20 cellular contexts compared by ENCODE assay signal in the genomic region with DNA sequence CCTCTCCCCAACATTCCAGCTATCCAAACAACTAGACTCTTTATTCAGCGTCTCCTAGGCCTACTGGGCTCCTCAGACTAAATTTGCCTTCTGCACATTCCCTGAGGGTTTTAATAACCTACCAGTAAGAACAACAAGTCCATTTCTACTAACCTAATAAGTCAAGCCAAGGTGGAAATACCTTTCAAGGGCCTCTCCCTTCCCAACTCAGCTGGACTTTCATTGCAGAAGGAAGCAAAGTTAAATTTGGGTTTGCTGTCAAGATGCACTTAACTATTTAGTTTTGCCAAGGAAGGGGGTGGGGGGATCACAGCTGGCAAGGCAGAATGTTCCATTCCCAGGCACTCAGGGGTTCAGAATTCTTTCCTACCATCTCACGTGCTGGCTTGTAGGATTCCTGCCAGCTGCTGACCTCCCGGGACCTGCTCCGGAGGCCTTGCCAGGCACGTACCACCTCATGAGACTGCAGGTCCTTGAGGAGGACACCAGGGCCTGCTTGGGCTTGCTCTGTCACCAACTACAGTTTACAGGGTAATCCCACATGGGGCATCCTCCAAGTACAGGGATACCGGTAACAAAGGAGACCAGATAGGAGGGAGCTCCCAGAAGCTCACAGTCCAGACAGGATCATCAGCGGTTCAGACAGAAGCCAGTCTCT. TPM values are rescaled to one million over a fixed set of nuclear protein-coding genes. Genes with fewer than 3 reads are reported as not detected.
DNase-seq lines count a peak whose midpoint lies in the region; TF ChIP-seq lines count a peak whose summit lies in the region.
"Had no signal": no experiment of that assay in that cellular context is flagged by ENCODE, and none has a peak within 500 bp of the region (broad histone marks: within the 10 kb centered on the region; RNA-seq: fewer than 3 reads in every experiment).

No MANE protein-coding gene starts in this region.

- no peak overlapping the region for H3K23ac ChIP-seq in mesendoderm (ENCODE audit: low read length)

- intact Hi-C loops in MCF 10A (cut with micrococcal nuclease) (no loop called here), mammary epithelial cell (cut with micrococcal nuclease) (no loop called here)

- H2BK5ac ChIP-seq in mesendoderm (ENCODE audit: low read length) = no peak overlapping the region

- dilution Hi-C loops in mammary epithelial cell (cut with HindIII; ENCODE audit: low sequenced_read_pairs) = no loop called here

- no peak overlapping the region for H3K27ac ChIP-seq in mammary epithelial cell (ENCODE audit: insufficient read depth, low read depth, low read length)
- no peak overlapping the region for H3K27ac ChIP-seq in mesendoderm (ENCODE audit: low read depth, low read length)
- H3K27ac ChIP-seq: BLaER1 treated with 17β-estradiol and CSF1 and Interleukin-3, amounts not matched to agents 10 nM and 100 nM; parathyroid adenoma; VCaP had no signal

- in situ Hi-C loops in mammary epithelial cell (cut with MboI; ENCODE audit: low sequenced_read_pairs in 2 of 2) = no loop called here

- H3K9me3 Mint-ChIP-seq in MCF 10A (ENCODE audit: unreplicated experiment) = no peaks in the 10 kb centered on the region
- no peaks in the 10 kb centered on the region for H3K9me3 Mint-ChIP-seq in activated naive CD4-positive, alpha-beta T cell treated with anti-CD3 and anti-CD28 coated beads, Interleukin-2, amount 10 ng/mL, durations not matched to agents 7 days and 5 days
- H3K9me3 Mint-ChIP-seq: activated CD4-positive, alpha-beta memory T cell treated with anti-CD3 and anti-CD28 coated beads, Interleukin-2, amount 10 ng/mL, durations not matched to agents 7 days and 5 days; activated T-cell treated with anti-CD3 and anti-CD28 coated beads, Interleukin-2, amount 50 U/mL, for 72 hours; stimulated activated naive B cell treated with anti-CD40 and anti-IgM and Interleukin-4, amounts not matched to agents 10 μg/mL and 1 μg/mL and 100 μg/mL, for 72 hours had no signal

- no peaks in the 10 kb centered on the region for H3K9me3 ChIP-seq in mammary epithelial cell (replicated peaks; ENCODE audit: insufficient read depth, low read length)
- H3K9me3 ChIP-seq: BLaER1 treated with 17β-estradiol and CSF1 and Interleukin-3, amounts not matched to agents 10 nM and 100 nM had no signal

- H4K8ac ChIP-seq in mesendoderm (ENCODE audit: low read depth, low read length) = no peak overlapping the region

- H3K9ac ChIP-seq in mammary epithelial cell (ENCODE audit: insufficient read depth, low read length) = no peak overlapping the region
- no peak overlapping the region for H3K9ac ChIP-seq in mesendoderm (ENCODE audit: low read length)
- H3K9ac ChIP-seq: BLaER1 treated with 17β-estradiol and CSF1 and Interleukin-3, amounts not matched to agents 10 nM and 100 nM; parathyroid adenoma had no signal

- peaks cover 18% of the 10 kb centered on the region for H3K4me1 Mint-ChIP-seq in MCF 10A (ENCODE audit: insufficient read depth, unreplicated experiment)
- no peaks in the 10 kb centered on the region for H3K4me1 Mint-ChIP-seq in activated naive CD4-positive, alpha-beta T cell treated with anti-CD3 and anti-CD28 coated beads, Interleukin-2, amount 10 ng/mL, durations not matched to agents 7 days and 5 days
- H3K4me1 Mint-ChIP-seq: activated CD4-positive, alpha-beta memory T cell treated with anti-CD3 and anti-CD28 coated beads, Interleukin-2, amount 10 ng/mL, durations not matched to agents 7 days and 5 days had no signal

- no TSS peak for BruUV-seq in MCF 10A (replicated peaks; lab: Mats Ljungman, UMichigan)
- no TSS peak for BruUV-seq in mammary epithelial cell (replicated peaks; lab: Mats Ljungman, UMichigan)

- H3K27me3 Mint-ChIP-seq in MCF 10A (ENCODE audit: insufficient read depth, unreplicated experiment) = no peaks in the 10 kb centered on the region
- H3K27me3 Mint-ChIP-seq in activated naive CD4-positive, alpha-beta T cell treated with anti-CD3 and anti-CD28 coated beads, Interleukin-2, amount 10 ng/mL, durations not matched to agents 7 days and 5 days = peaks cover 38% of the 10 kb centered on the region

- no peak overlapping the region for H3K18ac ChIP-seq in mesendoderm (ENCODE audit: low read length)

- H3K56ac ChIP-seq in mesendoderm (ENCODE audit: low read length) = peak overlapping the region; percentile 28

- H2BK15ac ChIP-seq in mesendoderm (replicated peaks; ENCODE audit: low read depth) = no peak overlapping the region

- H3K4me1 ChIP-seq in mammary epithelial cell (ENCODE audit: insufficient read depth, low read length) (peaks cover 7% of the 10 kb centered on the region), mesendoderm (ENCODE audit: control insufficient read depth, low read depth, low read length) (peaks cover 16% of the 10 kb centered on the region)
- H3K4me1 ChIP-seq: BLaER1 treated with 17β-estradiol and CSF1 and Interleukin-3, amounts not matched to agents 10 nM and 100 nM; parathyroid adenoma had no signal

- H3K4me3 Mint-ChIP-seq in MCF 10A (ENCODE audit: unreplicated experiment) = no peak overlapping the region
- no peak overlapping the region for H3K4me3 Mint-ChIP-seq in activated naive CD4-positive, alpha-beta T cell treated with anti-CD3 and anti-CD28 coated beads, Interleukin-2, amount 10 ng/mL, durations not matched to agents 7 days and 5 days
- H3K4me3 Mint-ChIP-seq: activated CD4-positive, alpha-beta memory T cell treated with anti-CD3 and anti-CD28 coated beads, Interleukin-2, amount 10 ng/mL, durations not matched to agents 7 days and 5 days; activated T-cell treated with anti-CD3 and anti-CD28 coated beads, Interleukin-2, amount 50 U/mL, for 72 hours; stimulated activated naive B cell treated with anti-CD40 and anti-IgM and Interleukin-4, amounts not matched to agents 10 μg/mL and 1 μg/mL and 100 μg/mL, for 72 hours had no signal

- no peak overlapping the region for H2BK120ac ChIP-seq in mesendoderm (ENCODE audit: low read depth, low read length)

- H3K27ac Mint-ChIP-seq in MCF 10A (ENCODE audit: low read depth, unreplicated experiment) = no peak overlapping the region
- no peak overlapping the region for H3K27ac Mint-ChIP-seq in activated naive CD4-positive, alpha-beta T cell treated with anti-CD3 and anti-CD28 coated beads, Interleukin-2, amount 10 ng/mL, durations not matched to agents 7 days and 5 days
- H3K27ac Mint-ChIP-seq: activated CD4-positive, alpha-beta memory T cell treated with anti-CD3 and anti-CD28 coated beads, Interleukin-2, amount 10 ng/mL, durations not matched to agents 7 days and 5 days; activated T-cell treated with anti-CD3 and anti-CD28 coated beads, Interleukin-2, amount 50 U/mL, for 72 hours; stimulated activated naive B cell treated with anti-CD40 and anti-IgM and Interleukin-4, amounts not matched to agents 10 μg/mL and 1 μg/mL and 100 μg/mL, for 72 hours had no signal

- no peaks in the 10 kb centered on the region for H3K36me3 Mint-ChIP-seq in MCF 10A (ENCODE audit: insufficient read depth, unreplicated experiment)
- no peaks in the 10 kb centered on the region for H3K36me3 Mint-ChIP-seq in activated naive CD4-positive, alpha-beta T cell treated with anti-CD3 and anti-CD28 coated beads, Interleukin-2, amount 10 ng/mL, durations not matched to agents 7 days and 5 days
- H3K36me3 Mint-ChIP-seq: stimulated activated naive B cell treated with anti-CD40 and anti-IgM and Interleukin-4, amounts not matched to agents 10 μg/mL and 1 μg/mL and 100 μg/mL, for 72 hours had no signal

- CTCF ChIA-PET in MCF 10A (lab: Yijun Ruan, JAX) (interaction anchor here (0.6 to 6.1 kb wide), 8 partner anchors 18 to 361 kb away, joined by 3 to 58 read pairs (median 4); no protein-coding TSS in a partner anchor), mammary epithelial cell (lab: Charles Lee; ENCODE audit: low non-redundant PET) (interaction anchor here (0.7 kb wide), 1 partner anchor 192 kb away, joined by 3 read pairs; no protein-coding TSS in a partner anchor)
- CTCF ChIA-PET in activated naive CD4-positive, alpha-beta T cell treated with anti-CD3 and anti-CD28 coated beads, Interleukin-2, amount 10 ng/mL, durations not matched to agents 7 days and 5 days (lab: Charles Lee) = interaction anchor here (0.6 to 1.4 kb wide), 3 partner anchors 76 to 226 kb away, joined by 3 to 4 read pairs (median 3); no protein-coding TSS in a partner anchor

- TF ChIP-seq CTCF in MCF 10A (IDR thresholded peaks at IDR 0.05; ENCODE audit: unreplicated experiment) = no peak
- TF ChIP-seq CTCF in mammary epithelial cell (conservative IDR thresholded peaks at IDR 0.05 in 1 of 2, IDR thresholded peaks at IDR 0.05 in 1 of 2; ENCODE audit: extremely low read depth in 1 of 2, insufficient read depth in 1 of 2, low read depth in 1 of 2, low read length in 2 of 2) = no peak

- H3K36me3 ChIP-seq in mammary epithelial cell (ENCODE audit: insufficient read depth, low read length) (no peaks in the 10 kb centered on the region), mesendoderm (ENCODE audit: control insufficient read depth, insufficient read depth, low read length) (no peaks in the 10 kb centered on the region)
- H3K36me3 ChIP-seq: BLaER1 treated with 17β-estradiol and CSF1 and Interleukin-3, amounts not matched to agents 10 nM and 100 nM had no signal

- no peak overlapping the region for H2AFZ ChIP-seq in mammary epithelial cell (ENCODE audit: low read depth, low read length)
- H2AFZ ChIP-seq: parathyroid adenoma had no signal

- H3K4ac ChIP-seq in mesendoderm (ENCODE audit: low read depth, low read length) = no peak overlapping the region

- no peak overlapping the region for H3K4me3 ChIP-seq in mammary epithelial cell (replicated peaks in 1 of 3; ENCODE audit: insufficient read depth in 1 of 3, low read depth in 2 of 3, low read length in 3 of 3)
- no peak overlapping the region for H3K4me3 ChIP-seq in mesendoderm (ENCODE audit: low read length)
- H3K4me3 ChIP-seq: BLaER1 treated with 17β-estradiol and CSF1 and Interleukin-3, amounts not matched to agents 10 nM and 100 nM had no signal

- POLR2A ChIA-PET in MCF 10A (lab: Yijun Ruan, JAX) = interaction anchor here (0.9 to 1.8 kb wide), 6 partner anchors 12 to 116 kb away, joined by 3 to 5 read pairs (median 4); no protein-coding TSS in a partner anchor

- H4K5ac ChIP-seq in mesendoderm (ENCODE audit: low read length) = no peak overlapping the region

- no peaks in the 10 kb centered on the region for H4K20me1 ChIP-seq in mammary epithelial cell (ENCODE audit: insufficient read depth, low read length)
- H4K20me1 ChIP-seq: BLaER1 treated with 17β-estradiol and CSF1 and Interleukin-3, amounts not matched to agents 10 nM and 100 nM had no signal

- H3K27me3 ChIP-seq in mammary epithelial cell (ENCODE audit: insufficient read depth, low read length) (peaks cover 2% of the 10 kb centered on the region), mesendoderm (ENCODE audit: insufficient read depth, low read length, poor library complexity) (no peaks in the 10 kb centered on the region)
- H3K27me3 ChIP-seq: BLaER1 treated with 17β-estradiol and CSF1 and Interleukin-3, amounts not matched to agents 10 nM and 100 nM had no signal

- H3K4me2 ChIP-seq in mammary epithelial cell (ENCODE audit: insufficient read depth, low read depth, low read length) (no peak overlapping the region), mesendoderm (ENCODE audit: low read length) (no peak overlapping the region)
- H3K4me2 ChIP-seq: BLaER1 treated with 17β-estradiol and CSF1 and Interleukin-3, amounts not matched to agents 10 nM and 100 nM had no signal

- DNase-seq in MCF 10A (ENCODE audit: unreplicated experiment) (peak; percentile 31), mammary epithelial cell (no peak), foreskin melanocyte (peak; percentile 1), mesendoderm (no peak), ureter (ENCODE audit: low spot score) (peak; percentile 62), SKM-1 treated with dmso at 0.1 percent for 144 hours (lab: John Stamatoyannopoulos, UW; ENCODE audit: unreplicated experiment) (no peak), iPS-NIHi11 (ENCODE audit: low spot score) (no peak)
- no peak for DNase-seq in activated naive CD4-positive, alpha-beta T cell treated with anti-CD3 and anti-CD28 coated beads, Interleukin-2, amount 10 ng/mL, durations not matched to agents 7 days and 5 days
- DNase-seq: activated CD4-positive, alpha-beta memory T cell treated with anti-CD3 and anti-CD28 coated beads, Interleukin-2, amount 10 ng/mL, durations not matched to agents 7 days and 5 days; central memory CD4-positive, alpha-beta T cell; DMS79; effector CD4-positive, alpha-beta T cell; Kasumi-1; NCI-H446; stimulated activated naive B cell treated with anti-CD40 and anti-IgM and Interleukin-4, amounts not matched to agents 10 μg/mL and 1 μg/mL and 100 μg/mL, for 72 hours had no signal

- H3K79me1 ChIP-seq in mesendoderm (ENCODE audit: low read length) = no peaks in the 10 kb centered on the region

- H3K79me2 ChIP-seq in mammary epithelial cell (ENCODE audit: insufficient read depth, low read length) (no peaks in the 10 kb centered on the region), mesendoderm (ENCODE audit: control insufficient read depth, insufficient read depth, low read length) (no peaks in the 10 kb centered on the region)
- H3K79me2 ChIP-seq: parathyroid adenoma had no signal

- WGBS in mammary epithelial cell (ENCODE audit: low coverage, missing lambda C conversion rate) = 73% methylated on average over 7 of the region's 7 CpGs
- no CpG with 5 or more reads among the region's 7 CpGs for WGBS in mesendoderm (ENCODE audit: extremely low coverage, insufficient coverage, low lambda C conversion rate)

- H2AK5ac ChIP-seq in mesendoderm (ENCODE audit: low read length) = peak overlapping the region; percentile 23

RNA-seq across cellular contexts. Expression of gene SLC30A1, which starts 29.7 kb away (rescaled TPM):
- total RNA-seq in MCF 10A (2022) (87.0 and 94.1 TPM in 2 replicates), mammary epithelial cell (10 to 100 TPM; 30.2 to 63.0 TPM), ureter (28.9 TPM)
- 6.6 TPM for polyA plus RNA-seq in mammary epithelial cell
- polyA minus RNA-seq in mammary epithelial cell = 18.0 TPM
- 11.3 TPM for polyA plus RNA-seq in mesendoderm (2013, experiment 1 of 2)
- polyA plus RNA-seq in mesendoderm (2013, experiment 2 of 2) = 10.4 TPM

RNA-seq across cellular contexts. Expression of gene RD3, which starts 57.3 kb away (rescaled TPM):
- total RNA-seq in MCF 10A (2022) (not detected in 2 replicates), mammary epithelial cell (not detected), ureter (0.65 TPM)
- polyA plus RNA-seq in mammary epithelial cell = not detected
- not detected for polyA minus RNA-seq in mammary epithelial cell
- 0.08 TPM for polyA plus RNA-seq in mesendoderm (2013, experiment 1 of 2)
- polyA plus RNA-seq in mesendoderm (2013, experiment 2 of 2) = 0.11 TPM
- total RNA-seq: activated CD4-positive, alpha-beta memory T cell treated with anti-CD3 and anti-CD28 coated beads, Interleukin-2, amount 10 ng/mL, durations not matched to agents 7 days and 5 days; activated T-cell treated with anti-CD3 and anti-CD28 coated beads, Interleukin-2, amount 50 U/mL, for 72 hours; urinary bladder had no signal

Comparison
In these comparisons a context has a peak if more than half of its experiments do, and no peak if none do; other contexts are left out.
1. DNase-seq: peak in MCF 10A (single experiment), foreskin melanocyte (single experiment) and ureter (single experiment); none in mammary epithelial cell (single experiment), mesendoderm (single experiment), SKM-1 treated with dmso at 0.1 percent for 144 hours (single experiment), iPS-NIHi11 (single experiment) and activated naive CD4-positive, alpha-beta T cell treated with anti-CD3 and anti-CD28 coated beads, Interleukin-2, amount 10 ng/mL, durations not matched to agents 7 days and 5 days (single experiment).